In genomic region chr16:67164599-67165061, GRCh38 we compare ENCODE assay signal across 8 cellular contexts. TPM values are rescaled to one million over a fixed set of nuclear protein-coding genes. Genes with fewer than 3 reads are reported as not detected.
DNase-seq lines count a peak whose midpoint lies in the region; ATAC-seq and TF ChIP-seq lines count a peak whose summit lies in the region.

Gene HSF4, plus strand, starts transcription at chr16:67164745. Its CDS starts 67 bp downstream, at chr16:67164812.

- H3K36me3 Mint-ChIP-seq in activated naive CD8-positive, alpha-beta T cell treated with anti-CD3 and anti-CD28 coated beads, Interleukin-2, amount 10 ng/mL, durations not matched to agents 7 days and 5 days, result peaks cover 7% of the 10 kb centered on the region

- peak; percentile 33 for DNase-seq in stimulated activated CD4-positive, alpha-beta T cell treated with anti-CD3 and anti-CD28 coated beads, Interleukin-15, amount 100 ng/mL, for 24 hours
- no peak for DNase-seq in stimulated activated CD4-positive, alpha-beta T cell treated with anti-CD3 and anti-CD28 coated beads, Interleukin-1b, Interleukin-23, amount 100 ng/mL, for 48 hours
- peak; percentile 57 for DNase-seq in activated naive CD8-positive, alpha-beta T cell treated with anti-CD3 and anti-CD28 coated beads, Interleukin-2, amount 10 ng/mL, durations not matched to agents 7 days and 5 days
- DNase-seq in hypothalamus (lab: John Stamatoyannopoulos, UW) (peak in 28 of 51 donors; percentile 18 to 73 (median 46)), sigmoid colon (peak; percentile 85), GM19238 (ENCODE audit: insufficient read length, low spot score) (no peak), GF-D8 (lab: John Stamatoyannopoulos, UW) (no peak)

- peak within 1 kb of the TSS; percentile 68 to 88 (median 71) for H3K27ac ChIP-seq in sigmoid colon

- peaks cover 59% of the 10 kb centered on the region for H3K27me3 Mint-ChIP-seq in activated naive CD8-positive, alpha-beta T cell treated with anti-CD3 and anti-CD28 coated beads, Interleukin-2, amount 10 ng/mL, durations not matched to agents 7 days and 5 days

- no peaks in the 10 kb centered on the region for H3K9me3 Mint-ChIP-seq in activated naive CD8-positive, alpha-beta T cell treated with anti-CD3 and anti-CD28 coated beads, Interleukin-2, amount 10 ng/mL, durations not matched to agents 7 days and 5 days

- TF ChIP-seq CTCF in sigmoid colon (IDR thresholded peaks at IDR 0.05), result no peak

- peak within 1 kb of the TSS; percentile 55 for H3K4me3 Mint-ChIP-seq in activated naive CD8-positive, alpha-beta T cell treated with anti-CD3 and anti-CD28 coated beads, Interleukin-2, amount 10 ng/mL, durations not matched to agents 7 days and 5 days

- POLR2A ChIA-PET in activated naive CD8-positive, alpha-beta T cell treated with anti-CD3 and anti-CD28 coated beads, Interleukin-2, amount 10 ng/mL, durations not matched to agents 7 days and 5 days (lab: Charles Lee), result interaction anchor here (1.0 to 2.5 kb wide), 3 partner anchors 10 to 28 kb away, joined by 4 to 15 read pairs (median 6); partner anchors contain the start of gene E2F4

- H3K4me3 ChIP-seq in sigmoid colon, result peak within 1 kb of the TSS; percentile 17 to 47 (median 39)

- TF ChIP-seq EP300 in sigmoid colon (IDR thresholded peaks at IDR 0.05), result no peak

- ATAC-seq in activated naive CD8-positive, alpha-beta T cell treated with anti-CD3 and anti-CD28 coated beads, Interleukin-2, amount 10 ng/mL, durations not matched to agents 7 days and 5 days (ENCODE audit: low read depth), result no peak
- ATAC-seq in GM18520 (IDR thresholded peaks at IDR 0.05; ENCODE audit: unreplicated experiment), result no peak

- H3K27ac Mint-ChIP-seq in activated naive CD8-positive, alpha-beta T cell treated with anti-CD3 and anti-CD28 coated beads, Interleukin-2, amount 10 ng/mL, durations not matched to agents 7 days and 5 days, result peak within 1 kb of the TSS; percentile 48

- 2% methylated on average over 41 of the region's 41 CpGs for WGBS in sigmoid colon, 2 donors

- peaks cover 20% of the 10 kb centered on the region for H3K4me1 Mint-ChIP-seq in activated naive CD8-positive, alpha-beta T cell treated with anti-CD3 and anti-CD28 coated beads, Interleukin-2, amount 10 ng/mL, durations not matched to agents 7 days and 5 days

- TF ChIP-seq POLR2A in sigmoid colon (IDR thresholded peaks at IDR 0.05), result peak in 1 of 2 donors; percentile 17

- peaks cover 34 to 58% (median 46%) of the 10 kb centered on the region in 3 donors for H3K27me3 ChIP-seq in sigmoid colon

- intact Hi-C loops in sigmoid colon (cut with DNase I), result no loop called here

- peaks cover 0 to 75% (median 72%) of the 10 kb centered on the region in 4 donors for H3K4me1 ChIP-seq in sigmoid colon

- no peaks in the 10 kb centered on the region for H3K36me3 ChIP-seq in sigmoid colon

- no peaks in the 10 kb centered on the region for H3K9me3 ChIP-seq in sigmoid colon

RNA-seq across cellular contexts. Expression of gene HSF4, which starts in this region (rescaled TPM):
- total RNA-seq in activated naive CD8-positive, alpha-beta T cell treated with anti-CD3 and anti-CD28 coated beads, Interleukin-2, amount 10 ng/mL, durations not matched to agents 7 days and 5 days, result 10 to 100 TPM; 61.5 to 76.8 TPM
- 100 to 1,000 TPM in 1 of 4 donors, 10 to 100 TPM in 3; 21.2 to 109 (median 25.8) TPM for total RNA-seq in sigmoid colon
- polyA plus RNA-seq in sigmoid colon, result 10 to 100 TPM in 1 of 3 donors, 1 to 10 TPM in 2; 1.2 to 17.9 (median 3.6) TPM

Comparison
In these comparisons a context has a peak if more than half of its experiments do, and no peak if none do; other contexts are left out.
1. DNase-seq: peak in stimulated activated CD4-positive, alpha-beta T cell treated with anti-CD3 and anti-CD28 coated beads, Interleukin-15, amount 100 ng/mL, for 24 hours (single experiment), activated naive CD8-positive, alpha-beta T cell treated with anti-CD3 and anti-CD28 coated beads, Interleukin-2, amount 10 ng/mL, durations not matched to agents 7 days and 5 days (single experiment), hypothalamus (28 of 51) and sigmoid colon (single experiment); none in stimulated activated CD4-positive, alpha-beta T cell treated with anti-CD3 and anti-CD28 coated beads, Interleukin-1b, Interleukin-23, amount 100 ng/mL, for 48 hours (single experiment), GM19238 (single experiment) and GF-D8 (single experiment).